Comparison of ENCODE assay signal across 8 cellular contexts in genomic region chr11:67613960-67614715, GRCh38. TPM values are rescaled to one million over a fixed set of nuclear protein-coding genes. Genes with fewer than 3 reads are reported as not detected.
DNase-seq lines count a peak whose midpoint lies in the region; ATAC-seq and TF ChIP-seq lines count a peak whose summit lies in the region.

No MANE protein-coding gene starts in this region.

- no peaks in the 10 kb centered on the region for H3K9me3 ChIP-seq in esophagus (ENCODE audit: control insufficient read depth in 2 of 2, insufficient read depth in 1 of 2, low read depth in 1 of 2, low read length in 1 of 2)
- H3K9me3 ChIP-seq in neural progenitor cell (ENCODE audit: low read depth) = no peaks in the 10 kb centered on the region
- H3K9me3 ChIP-seq in subcutaneous abdominal adipose tissue (ENCODE audit: control insufficient read depth in 5 of 5, low read length in 5 of 5) = no peaks in the 10 kb centered on the region

- H3K4me1 ChIP-seq in esophagus (ENCODE audit: control insufficient read depth in 2 of 2, insufficient read depth in 2 of 2, low read length in 1 of 2) (peaks cover 0 to 18% of the 10 kb centered on the region in 2 donors), neural progenitor cell (peaks cover 24% of the 10 kb centered on the region), subcutaneous abdominal adipose tissue (ENCODE audit: control insufficient read depth in 5 of 5, insufficient read depth in 5 of 5, low read length in 5 of 5) (peaks cover 0 to 18% (median 14%) of the 10 kb centered on the region in 5 donors)

- H3K27me3 Mint-ChIP-seq in activated CD8-positive, alpha-beta memory T cell treated with anti-CD3 and anti-CD28 coated beads, Interleukin-2, amount 10 ng/mL, durations not matched to agents 7 days and 5 days = peaks cover 9% of the 10 kb centered on the region
- peaks cover 9% of the 10 kb centered on the region for H3K27me3 Mint-ChIP-seq in neural progenitor cell (ENCODE audit: insufficient read depth, low read depth)

- peak overlapping the region; percentile 48 for H3K4me2 ChIP-seq in neural progenitor cell

- H3F3A ChIP-seq in neural progenitor cell (ENCODE audit: low read depth) = peaks cover 3% of the 10 kb centered on the region

- H3K4me3 ChIP-seq in esophagus (ENCODE audit: low read depth in 1 of 2, low read length in 2 of 2) (peak overlapping the region; percentile 26 to 45), neural progenitor cell (no peak overlapping the region), subcutaneous abdominal adipose tissue (ENCODE audit: low read depth in 1 of 5, low read length in 5 of 5) (peak overlapping the region; percentile 60 to 72 (median 68))

- ATAC-seq in HG02885 (IDR thresholded peaks at IDR 0.05; ENCODE audit: poor library complexity, unreplicated experiment) = peak; percentile 79
- ATAC-seq in activated CD8-positive, alpha-beta memory T cell treated with anti-CD3 and anti-CD28 coated beads, Interleukin-2, amount 10 ng/mL, durations not matched to agents 7 days and 5 days = peak; percentile 85

- no peak overlapping the region for H2AFZ ChIP-seq in neural progenitor cell (replicated peaks)

- peaks cover 37% of the 10 kb centered on the region for H3K4me1 Mint-ChIP-seq in activated CD8-positive, alpha-beta memory T cell treated with anti-CD3 and anti-CD28 coated beads, Interleukin-2, amount 10 ng/mL, durations not matched to agents 7 days and 5 days
- H3K4me1 Mint-ChIP-seq in neural progenitor cell = peaks cover 19% of the 10 kb centered on the region

- no peaks in the 10 kb centered on the region for H3K79me2 ChIP-seq in neural progenitor cell (ENCODE audit: low read depth)

- WGBS in esophagus, 2 donors = 10 to 14% methylated on average over 23 of the region's 23 CpGs

- TF ChIP-seq CTCF in neural progenitor cell (IDR thresholded peaks at IDR 0.05) = peak; percentile 75

- peaks cover 10% of the 10 kb centered on the region for H3K36me3 Mint-ChIP-seq in activated CD8-positive, alpha-beta memory T cell treated with anti-CD3 and anti-CD28 coated beads, Interleukin-2, amount 10 ng/mL, durations not matched to agents 7 days and 5 days
- peaks cover 6% of the 10 kb centered on the region for H3K36me3 Mint-ChIP-seq in neural progenitor cell

- H3K27ac ChIP-seq in esophagus (ENCODE audit: low read depth in 2 of 2, low read length in 1 of 2) = peak overlapping the region; percentile 70 to 71
- H3K27ac ChIP-seq in neural progenitor cell = no peak overlapping the region
- H3K27ac ChIP-seq in subcutaneous abdominal adipose tissue (ENCODE audit: low read depth, low read length) = no peak overlapping the region

- H3K27ac Mint-ChIP-seq in activated CD8-positive, alpha-beta memory T cell treated with anti-CD3 and anti-CD28 coated beads, Interleukin-2, amount 10 ng/mL, durations not matched to agents 7 days and 5 days = peak overlapping the region; percentile 94
- H3K27ac Mint-ChIP-seq in neural progenitor cell = peak overlapping the region; percentile 57

- CTCF ChIA-PET in activated CD8-positive, alpha-beta memory T cell treated with anti-CD3 and anti-CD28 coated beads, Interleukin-2, amount 10 ng/mL, durations not matched to agents 7 days and 5 days (lab: Charles Lee) = interaction anchor here (0.6 to 7.5 kb wide), 25 partner anchors 9 to 260 kb away, joined by 3 to 111 read pairs (median 5); partner anchors contain the start of genes GSTP1 and NUDT8

- H3K36me3 ChIP-seq in esophagus (ENCODE audit: control insufficient read depth in 2 of 2, insufficient read depth in 2 of 2, low read length in 1 of 2) (peaks cover 29% of the 10 kb centered on the region in 2 donors), neural progenitor cell (no peaks in the 10 kb centered on the region), subcutaneous abdominal adipose tissue (ENCODE audit: control insufficient read depth in 5 of 5, insufficient read depth in 5 of 5, low read length in 5 of 5) (peaks cover 0 to 38% (median 35%) of the 10 kb centered on the region in 5 donors)

- H3K27me3 ChIP-seq in esophagus (ENCODE audit: control insufficient read depth in 1 of 2, insufficient read depth in 2 of 2, low read length in 2 of 2) (no peaks in the 10 kb centered on the region), neural progenitor cell (no peaks in the 10 kb centered on the region), subcutaneous abdominal adipose tissue (ENCODE audit: control insufficient read depth in 5 of 5, insufficient read depth in 4 of 5, low read length in 5 of 5) (peaks cover 0 to 18% (median 15%) of the 10 kb centered on the region in 5 donors)

- H3K9ac ChIP-seq in neural progenitor cell (no peak overlapping the region), subcutaneous abdominal adipose tissue (ENCODE audit: low read length in 5 of 5) (peak overlapping the region in 4 of 5 donors; percentile 53 to 63 (median 58))

- H4K20me1 ChIP-seq in neural progenitor cell (ENCODE audit: low read depth) = no peaks in the 10 kb centered on the region

- H3K4me3 Mint-ChIP-seq in activated CD8-positive, alpha-beta memory T cell treated with anti-CD3 and anti-CD28 coated beads, Interleukin-2, amount 10 ng/mL, durations not matched to agents 7 days and 5 days = peak overlapping the region; percentile 65
- no peak overlapping the region for H3K4me3 Mint-ChIP-seq in neural progenitor cell

- peak; percentile 37 to 43 for DNase-seq in SHP77 (lab: John Stamatoyannopoulos, UW)
- no peak for DNase-seq in SHP77 treated with DMSO at 0.1 percent for 48 hours (lab: John Stamatoyannopoulos, UW)
- DNase-seq in NK-92 treated with Interleukin-12 subunit alpha and Interleukin-12 subunit beta, amount 100 ng/mL, for 24 hours (lab: John Stamatoyannopoulos, UW) = peak; percentile 66
- DNase-seq in activated CD8-positive, alpha-beta memory T cell treated with anti-CD3 and anti-CD28 coated beads, Interleukin-2, amount 10 ng/mL, durations not matched to agents 7 days and 5 days = peak; percentile 88
- peak; percentile 87 for DNase-seq in neural progenitor cell (ENCODE audit: low spot score)

- H3K9me3 Mint-ChIP-seq in activated CD8-positive, alpha-beta memory T cell treated with anti-CD3 and anti-CD28 coated beads, Interleukin-2, amount 10 ng/mL, durations not matched to agents 7 days and 5 days (ENCODE audit: low read depth) = no peaks in the 10 kb centered on the region
- no peaks in the 10 kb centered on the region for H3K9me3 Mint-ChIP-seq in neural progenitor cell

RNA-seq across cellular contexts. Expression of gene NDUFV1, which starts 7.4 kb away (rescaled TPM):
- total RNA-seq in activated CD8-positive, alpha-beta memory T cell treated with anti-CD3 and anti-CD28 coated beads, Interleukin-2, amount 10 ng/mL, durations not matched to agents 7 days and 5 days = 100 to 1,000 TPM; 239 to 252 TPM
- 100 to 1,000 TPM; 122 to 137 TPM for polyA plus RNA-seq in esophagus
- 71.0 and 137 TPM in 2 replicates for total RNA-seq in neural progenitor cell (ENCODE audit: low replicate concordance)

RNA-seq across cellular contexts. Expression of gene NUDT8, which starts 15.6 kb away (rescaled TPM):
- total RNA-seq in activated CD8-positive, alpha-beta memory T cell treated with anti-CD3 and anti-CD28 coated beads, Interleukin-2, amount 10 ng/mL, durations not matched to agents 7 days and 5 days = 10 to 100 TPM; 15.3 to 16.7 TPM
- polyA plus RNA-seq in esophagus = 10 to 100 TPM; 43.1 to 59.3 TPM
- 1.6 and 4.1 TPM in 2 replicates for total RNA-seq in neural progenitor cell (ENCODE audit: low replicate concordance)

RNA-seq across cellular contexts. Expression of gene TBX10, which starts 25.4 kb away (rescaled TPM):
- not detected for total RNA-seq in activated CD8-positive, alpha-beta memory T cell treated with anti-CD3 and anti-CD28 coated beads, Interleukin-2, amount 10 ng/mL, durations not matched to agents 7 days and 5 days
- not detected for polyA plus RNA-seq in esophagus
- not detected in 2 replicates for total RNA-seq in neural progenitor cell (ENCODE audit: low replicate concordance)

RNA-seq across cellular contexts. Expression of gene GSTP1, which starts 30.5 kb away (rescaled TPM):
- total RNA-seq in activated CD8-positive, alpha-beta memory T cell treated with anti-CD3 and anti-CD28 coated beads, Interleukin-2, amount 10 ng/mL, durations not matched to agents 7 days and 5 days = 100 to 1,000 TPM; 339 to 406 TPM
- 1,000 to 10,000 TPM; 3,504 to 3,523 TPM for polyA plus RNA-seq in esophagus
- total RNA-seq in neural progenitor cell (ENCODE audit: low replicate concordance) = 436 and 1,035 TPM in 2 replicates

RNA-seq across cellular contexts. Expression of gene ACY3, which starts 36.4 kb away (rescaled TPM):
- total RNA-seq in activated CD8-positive, alpha-beta memory T cell treated with anti-CD3 and anti-CD28 coated beads, Interleukin-2, amount 10 ng/mL, durations not matched to agents 7 days and 5 days = under 1 TPM; 0.53 to 0.75 TPM
- polyA plus RNA-seq in esophagus = under 1 TPM; 0.08 to 0.11 TPM
- total RNA-seq in neural progenitor cell (ENCODE audit: low replicate concordance) = not detected in 2 replicates

Comparison
In these comparisons a context has a peak if more than half of its experiments do, and no peak if none do; other contexts are left out.
1. H3K27ac ChIP-seq: peak in esophagus (2 of 2); none in neural progenitor cell (single experiment) and subcutaneous abdominal adipose tissue (single experiment).